ENCODE assay signal across 11 cellular contexts in genomic region chr2:118836411-118836930, GRCh38. TPM values are rescaled to one million over a fixed set of nuclear protein-coding genes. Genes with fewer than 3 reads are reported as not detected.
DNase-seq lines count a peak whose midpoint lies in the region; ATAC-seq and TF ChIP-seq lines count a peak whose summit lies in the region.
"Had no signal": no experiment of that assay in that cellular context is flagged by ENCODE, and none has a peak within 500 bp of the region (broad histone marks: within the 10 kb centered on the region; RNA-seq: fewer than 3 reads in every experiment).

No MANE protein-coding gene starts in this region.

- no peaks in the 10 kb centered on the region for H3K36me3 Mint-ChIP-seq in HFFc6 (ENCODE audit: low read depth)
- no peaks in the 10 kb centered on the region for H3K36me3 Mint-ChIP-seq in chondrocyte (ENCODE audit: low read depth)
- no peaks in the 10 kb centered on the region for H3K36me3 Mint-ChIP-seq in natural killer cell treated with Interleukin-12 subunit alpha and Interleukin-12 subunit beta and Interleukin-15 and Interleukin-18, amount 100 ng/mL, for 72 hours

- no peak overlapping the region for H3K27ac ChIP-seq in ACC112 (ENCODE audit: low read depth, low read length)

- H3K4me1 Mint-ChIP-seq in HFFc6 (ENCODE audit: low read depth) (no peaks in the 10 kb centered on the region), chondrocyte (ENCODE audit: low read depth) (peaks cover 12% of the 10 kb centered on the region)
- peaks cover 0 to 3% of the 10 kb centered on the region in 2 donors for H3K4me1 Mint-ChIP-seq in natural killer cell treated with Interleukin-12 subunit alpha and Interleukin-12 subunit beta and Interleukin-15 and Interleukin-18, amount 100 ng/mL, for 72 hours (ENCODE audit: low read depth in 2 of 2)

- peaks cover 9% of the 10 kb centered on the region for H3K4me1 ChIP-seq in ACC112 (ENCODE audit: control insufficient read depth, insufficient read depth, low read length, unreplicated experiment)

- no peaks in the 10 kb centered on the region for H3K27me3 ChIP-seq in ACC112 (ENCODE audit: insufficient read depth, low read length)

- peaks cover 52% of the 10 kb centered on the region for H3K27me3 Mint-ChIP-seq in HFFc6 (ENCODE audit: insufficient read depth)
- H3K27me3 Mint-ChIP-seq in chondrocyte (ENCODE audit: low read depth) = peaks cover 87% of the 10 kb centered on the region
- peaks cover 53 to 65% of the 10 kb centered on the region in 2 donors for H3K27me3 Mint-ChIP-seq in natural killer cell treated with Interleukin-12 subunit alpha and Interleukin-12 subunit beta and Interleukin-15 and Interleukin-18, amount 100 ng/mL, for 72 hours

- DNase-seq in HFFc6 (no peak), chondrocyte (ENCODE audit: low spot score) (no peak), NCI-H2107 treated with DMSO at 0.1 percent for 48 hours (lab: John Stamatoyannopoulos, UW; ENCODE audit: unreplicated experiment) (no peak)
- no peak for DNase-seq in natural killer cell treated with Interleukin-12 subunit alpha and Interleukin-12 subunit beta and Interleukin-15 and Interleukin-18, amount 100 ng/mL, for 72 hours (ENCODE audit: low spot score)
- no peak for DNase-seq in activated CD8-positive, alpha-beta memory T cell treated with anti-CD3 and anti-CD28 coated beads for 24 hours
- DNase-seq: T-helper 2 cell had no signal

- no peak for ATAC-seq in natural killer cell treated with Interleukin-12 subunit alpha and Interleukin-12 subunit beta and Interleukin-15 and Interleukin-18, amount 100 ng/mL, for 72 hours
- ATAC-seq in GM18498 (IDR thresholded peaks at IDR 0.05; ENCODE audit: unreplicated experiment) (no peak), GM18502 (IDR thresholded peaks at IDR 0.05; ENCODE audit: poor library complexity, unreplicated experiment) (no peak)

- no peak for TF ChIP-seq CTCF in HFFc6 (IDR thresholded peaks at IDR 0.05)
- TF ChIP-seq CTCF in chondrocyte (IDR thresholded peaks at IDR 0.05) = no peak

- H3K4me3 ChIP-seq in ACC112 (ENCODE audit: low read depth, low read length) = peak overlapping the region; percentile 93

- peaks cover 21% of the 10 kb centered on the region for H3K79me2 ChIP-seq in ACC112 (ENCODE audit: control insufficient read depth, insufficient read depth, low read length, unreplicated experiment)

- no peak overlapping the region for H3K27ac Mint-ChIP-seq in HFFc6
- no peak overlapping the region for H3K27ac Mint-ChIP-seq in chondrocyte (ENCODE audit: unreplicated experiment)
- H3K27ac Mint-ChIP-seq in natural killer cell treated with Interleukin-12 subunit alpha and Interleukin-12 subunit beta and Interleukin-15 and Interleukin-18, amount 100 ng/mL, for 72 hours = no peak overlapping the region

- H3K9me3 Mint-ChIP-seq in HFFc6 (no peaks in the 10 kb centered on the region), chondrocyte (ENCODE audit: low read depth) (no peaks in the 10 kb centered on the region)
- H3K9me3 Mint-ChIP-seq in natural killer cell treated with Interleukin-12 subunit alpha and Interleukin-12 subunit beta and Interleukin-15 and Interleukin-18, amount 100 ng/mL, for 72 hours = no peaks in the 10 kb centered on the region

- H3K36me3 ChIP-seq in ACC112 (ENCODE audit: insufficient read depth, low read length) = no peaks in the 10 kb centered on the region

- H2AFZ ChIP-seq in ACC112 (ENCODE audit: low read length, unreplicated experiment) = peak overlapping the region; percentile 88

- H3K4me3 Mint-ChIP-seq in HFFc6 (peak overlapping the region; percentile 42), chondrocyte (ENCODE audit: unreplicated experiment) (peak overlapping the region; percentile 45)
- peak overlapping the region; percentile 8 for H3K4me3 Mint-ChIP-seq in natural killer cell treated with Interleukin-12 subunit alpha and Interleukin-12 subunit beta and Interleukin-15 and Interleukin-18, amount 100 ng/mL, for 72 hours

RNA-seq across cellular contexts. Expression of gene EN1, which starts 11.0 kb away (rescaled TPM):
- not detected for total RNA-seq in HFFc6 (2021; fragmentation: NEBNext Ultra II Directional; extraction: Animal tissue kit (Norgen Biotek cat#: 25700))
- not detected in 3 replicates for total RNA-seq in chondrocyte
- not detected for total RNA-seq in natural killer cell treated with Interleukin-12 subunit alpha and Interleukin-12 subunit beta and Interleukin-15 and Interleukin-18, amount 100 ng/mL, for 72 hours
- total RNA-seq: dermis microvascular lymphatic vessel endothelial cell, pulmonary artery endothelial cell had no signal
